In genomic region chr2:44785433-44785832, GRCh38 we compare ENCODE assay signal across 29 cellular contexts.
"Had no signal": no experiment of that assay in that cellular context is flagged by ENCODE, and none has a peak within 500 bp of the region (broad histone marks: within the 10 kb centered on the region; RNA-seq: fewer than 3 reads in every experiment).

No MANE protein-coding gene starts in this region.

- H3K4me3 Mint-ChIP-seq: dendritic cell treated with granulocyte-macrophage colony-stimulating factor and Interleukin-4, amounts not matched to agents 40 ng/mL and 50 ng/mL, for 4 days; effector memory CD8-positive, alpha-beta T cell; endodermal cell had no signal

- FAIRE-seq: colon, endometrium, endothelial cell of umbilical vein, frontal cortex had no signal

- H3K27ac ChIP-seq: colonic mucosa, coronary artery, dorsolateral prefrontal cortex, epithelial cell of prostate, esophagus muscularis mucosa, esophagus squamous epithelium, foreskin keratinocyte, gastrocnemius medialis, gastroesophageal sphincter, heart left ventricle, heart right ventricle had no signal

- H3K36me3 ChIP-seq: colonic mucosa, esophagus muscularis mucosa, esophagus squamous epithelium, gastrocnemius medialis, gastroesophageal sphincter, heart left ventricle, heart right ventricle had no signal

- H3K4me3 ChIP-seq: colonic mucosa, coronary artery, dorsolateral prefrontal cortex, esophagus muscularis mucosa, esophagus squamous epithelium, gastrocnemius medialis, gastroesophageal sphincter, heart left ventricle, heart right ventricle had no signal

- H3K27ac Mint-ChIP-seq: dendritic cell treated with granulocyte-macrophage colony-stimulating factor and Interleukin-4, amounts not matched to agents 40 ng/mL and 50 ng/mL, for 4 days; effector memory CD8-positive, alpha-beta T cell; endodermal cell had no signal

- H3K4me1 ChIP-seq: colonic mucosa, esophagus muscularis mucosa, esophagus squamous epithelium, foreskin keratinocyte, gastrocnemius medialis, gastroesophageal sphincter, heart left ventricle, heart right ventricle had no signal

- ATAC-seq: effector memory CD8-positive, alpha-beta T cell; esophagus mucosa; foreskin keratinocyte; gastrocnemius medialis; gastroesophageal sphincter; heart left ventricle; heart right ventricle had no signal

- H3K9me3 ChIP-seq: colonic mucosa, gastrocnemius medialis had no signal

- DNase-seq: colonic mucosa; cortex of kidney; dermis blood vessel endothelial cell; dorsolateral prefrontal cortex; effector CD4-positive, alpha-beta T cell; effector CD8-positive, alpha-beta T cell; effector memory CD4-positive, alpha-beta T cell; effector memory CD8-positive, alpha-beta T cell; endodermal cell; erythroblast; esophagus squamous epithelium; foreskin fibroblast; foreskin keratinocyte; foreskin melanocyte; gastrocnemius medialis; glutamatergic neuron; head of caudate nucleus; heart left ventricle; heart right ventricle had no signal

- H3K27me3 ChIP-seq: colonic mucosa, gastrocnemius medialis had no signal

- H3K9me3 Mint-ChIP-seq: dendritic cell treated with granulocyte-macrophage colony-stimulating factor and Interleukin-4, amounts not matched to agents 40 ng/mL and 50 ng/mL, for 4 days; effector memory CD8-positive, alpha-beta T cell had no signal
